18 cellular contexts compared by ENCODE assay signal in genomic region chr14:73710737-73711136, GRCh38. TPM values are rescaled to one million over a fixed set of nuclear protein-coding genes. Genes with fewer than 3 reads are reported as not detected.
DNase-seq lines count a peak whose midpoint lies in the region; ATAC-seq and TF ChIP-seq lines count a peak whose summit lies in the region.
"Had no signal": no experiment of that assay in that cellular context is flagged by ENCODE, and none has a peak within 500 bp of the region (broad histone marks: within the 10 kb centered on the region; RNA-seq: fewer than 3 reads in every experiment).

No MANE protein-coding gene starts in this region.

- H3K27me3 Mint-ChIP-seq in CD4-positive, alpha-beta T cell: no peaks in the 10 kb centered on the region
- no peaks in the 10 kb centered on the region for H3K27me3 Mint-ChIP-seq in chondrocyte (ENCODE audit: low read depth)
- H3K27me3 Mint-ChIP-seq in neural crest cell (ENCODE audit: low read depth): no peaks in the 10 kb centered on the region
- H3K27me3 Mint-ChIP-seq: CD4-positive, CD25-positive, alpha-beta regulatory T cell had no signal

- no peak for DNase-seq in CD4-positive, alpha-beta T cell
- DNase-seq in Karpas-422 (peak; percentile 60), chondrocyte (ENCODE audit: low spot score) (no peak), neural crest cell (ENCODE audit: low read depth, low spot score) (no peak)
- DNase-seq: AML-193; Calu3; CD4-positive, CD25-positive, alpha-beta regulatory T cell; DMS79 treated with DMSO at 0.1 percent for 48 hours; GDM1; NCI-H1105 treated with DMSO at 0.1 percent for 48 hours; NCI-H187 treated with DMSO at 0.1 percent for 48 hours; NCI-H2171 treated with DMSO at 0.1 percent for 48 hours; NCI-H774 had no signal

- ATAC-seq in CD4-positive, alpha-beta T cell (ENCODE audit: poor library complexity): no peak
- ATAC-seq in HG03280 (IDR thresholded peaks at IDR 0.05; ENCODE audit: unreplicated experiment) (no peak), GM18858 (IDR thresholded peaks at IDR 0.05; ENCODE audit: unreplicated experiment) (no peak), HG02852 (IDR thresholded peaks at IDR 0.05; ENCODE audit: unreplicated experiment) (no peak)
- ATAC-seq: HepG2 had no signal

- H3K4me3 ChIP-seq in Karpas-422 (ENCODE audit: low read length): no peak overlapping the region

- CTCF ChIA-PET in CD4-positive, alpha-beta T cell (lab: Charles Lee): interaction anchor here (0.7 to 1.2 kb wide), 2 partner anchors 30 to 75 kb away, joined by 3 read pairs; no protein-coding TSS in a partner anchor

- H3K9me2 ChIP-seq in Karpas-422 (replicated peaks; ENCODE audit: insufficient read depth, low read length): no peaks in the 10 kb centered on the region

- H3K4me1 Mint-ChIP-seq in CD4-positive, alpha-beta T cell (ENCODE audit: low read depth): peaks cover 33% of the 10 kb centered on the region
- peaks cover 27% of the 10 kb centered on the region for H3K4me1 Mint-ChIP-seq in chondrocyte (ENCODE audit: low read depth)
- peaks cover 38% of the 10 kb centered on the region for H3K4me1 Mint-ChIP-seq in neural crest cell

- POLR2A ChIA-PET in CD4-positive, alpha-beta T cell (lab: Charles Lee): interaction anchor here (1.5 kb wide), 1 partner anchor 77 kb away, joined by 4 read pairs; no protein-coding TSS in a partner anchor

- H3K9me3 ChIP-seq in CD4-positive, alpha-beta T cell (ENCODE audit: control insufficient read depth, low read length): no peaks in the 10 kb centered on the region
- no peaks in the 10 kb centered on the region for H3K9me3 ChIP-seq in Karpas-422 (ENCODE audit: low read length)

- no peak overlapping the region for H3K4me2 ChIP-seq in Karpas-422 (ENCODE audit: low read depth, low read length, poor library complexity, severe bottlenecking)
- H3K4me2 ChIP-seq: KMS-11 had no signal

- intact Hi-C loops in CD4-positive, alpha-beta T cell (cut with DNase I, micrococcal nuclease): loop anchor here (5.0 kb wide), 2 partner anchors 218 to 307 kb away; partner anchors contain the start of genes BBOF1 (in 2 of the 2), ENTPD5 (in 2 of the 2) and RIOX1 (in 1 of the 2)

- H3K79me2 ChIP-seq in Karpas-422 (ENCODE audit: low read length): peaks cover 13% of the 10 kb centered on the region

- peaks cover 30% of the 10 kb centered on the region for H3K36me3 Mint-ChIP-seq in CD4-positive, alpha-beta T cell (ENCODE audit: low read depth)
- H3K36me3 Mint-ChIP-seq in chondrocyte (ENCODE audit: low read depth) (peaks cover 6% of the 10 kb centered on the region), neural crest cell (ENCODE audit: low read depth) (peaks cover 9% of the 10 kb centered on the region)

- H3K36me3 ChIP-seq in Karpas-422 (ENCODE audit: insufficient read depth, low read length): peaks cover 3% of the 10 kb centered on the region; the same call in 1 of the 2 replicates

- peaks cover 5% of the 10 kb centered on the region; the same call in 1 of the 2 replicates for H4K20me1 ChIP-seq in Karpas-422 (ENCODE audit: insufficient read depth, low read depth, low read length)

- H3K9ac ChIP-seq in Karpas-422 (ENCODE audit: low read length): no peak overlapping the region
- H3K9ac ChIP-seq: KMS-11 had no signal

- TF ChIP-seq CTCF in CD4-positive, alpha-beta T cell (IDR thresholded peaks at IDR 0.05): no peak
- TF ChIP-seq CTCF in chondrocyte (IDR thresholded peaks at IDR 0.05) (peak; percentile 10), neural crest cell (conservative IDR thresholded peaks at IDR 0.05) (no peak)

- H3K27ac Mint-ChIP-seq in CD4-positive, alpha-beta T cell: peak overlapping the region; percentile 64
- H3K27ac Mint-ChIP-seq in chondrocyte (ENCODE audit: unreplicated experiment): no peak overlapping the region
- H3K27ac Mint-ChIP-seq in neural crest cell (ENCODE audit: unreplicated experiment): no peak overlapping the region

- H3K4me3 Mint-ChIP-seq in CD4-positive, alpha-beta T cell: peak overlapping the region; percentile 52
- no peak overlapping the region for H3K4me3 Mint-ChIP-seq in chondrocyte (ENCODE audit: unreplicated experiment)
- peak overlapping the region; percentile 75 for H3K4me3 Mint-ChIP-seq in neural crest cell

- no peaks in the 10 kb centered on the region for H3K27me3 ChIP-seq in CD4-positive, alpha-beta T cell (ENCODE audit: control insufficient read depth, insufficient read depth, low read length)
- H3K27me3 ChIP-seq in Karpas-422 (ENCODE audit: low read length): no peaks in the 10 kb centered on the region

- no peak overlapping the region for H3K27ac ChIP-seq in CD4-positive, alpha-beta T cell (ENCODE audit: low read depth, low read length)
- no peak overlapping the region for H3K27ac ChIP-seq in Karpas-422 (ENCODE audit: low read length)
- H3K27ac ChIP-seq: KMS-11 had no signal

- no peaks in the 10 kb centered on the region for H3K9me3 Mint-ChIP-seq in CD4-positive, alpha-beta T cell
- H3K9me3 Mint-ChIP-seq in chondrocyte (ENCODE audit: low read depth) (no peaks in the 10 kb centered on the region), neural crest cell (no peaks in the 10 kb centered on the region)

- H2AFZ ChIP-seq in Karpas-422 (ENCODE audit: low read length): no peak overlapping the region

- peaks cover 26% of the 10 kb centered on the region for H3K4me1 ChIP-seq in Karpas-422 (ENCODE audit: low read length)

RNA-seq across cellular contexts. Expression of gene PNMA1, which starts 3.4 kb away (rescaled TPM):
- total RNA-seq in CD4-positive, alpha-beta T cell: 10 to 100 TPM; 52.6 to 55.9 TPM
- total RNA-seq in Karpas-422 (2014; rRNA removed; shearing (Covaris generic); ENCODE audit: low replicate concordance): 7.4 and 7.7 TPM in 2 replicates
- 72.0 to 85.2 TPM (median 72.1 TPM) in 3 replicates for total RNA-seq in chondrocyte
- 94.4 and 97.4 TPM in 2 replicates for total RNA-seq in neural crest cell
